ENCODE assay signal across 20 cellular contexts in the genomic region with DNA sequence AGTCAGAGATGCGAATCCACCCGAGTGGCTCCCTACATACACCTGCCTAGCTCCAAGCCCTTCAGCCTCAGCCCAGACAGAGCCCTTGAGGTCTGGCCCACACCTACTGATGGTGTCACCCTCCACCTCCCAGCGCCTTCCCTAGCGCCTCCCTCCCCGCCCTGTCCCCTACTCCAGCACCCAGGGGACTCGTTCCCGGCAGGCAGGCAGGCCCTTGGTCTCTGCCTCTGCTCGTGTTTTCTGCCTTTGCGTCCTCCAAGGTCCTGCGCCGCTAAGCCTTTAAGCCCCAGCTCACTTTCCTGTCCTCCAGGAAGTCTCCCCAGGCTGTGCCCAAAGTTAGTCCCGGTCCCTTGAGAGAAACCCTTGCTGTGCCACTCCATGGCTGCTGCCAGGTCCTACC.
"Had no signal": no experiment of that assay in that cellular context is flagged by ENCODE, and none has a peak within 500 bp of the region (broad histone marks: within the 10 kb centered on the region; RNA-seq: fewer than 3 reads in every experiment).

No MANE protein-coding gene starts in this region.

- H3K4me3 ChIP-seq: ascending aorta, esophagus muscularis mucosa, neural progenitor cell, psoas muscle had no signal

- H3K27me3 ChIP-seq: ascending aorta, esophagus muscularis mucosa, neural progenitor cell had no signal

- H3K9me3 Mint-ChIP-seq: activated CD4-positive, alpha-beta memory T cell treated with anti-CD3 and anti-CD28 coated beads, Interleukin-2, amount 10 ng/mL, durations not matched to agents 7 days and 5 days; immature natural killer cell; naive thymus-derived CD4-positive, alpha-beta T cell; T-helper 2 cell treated with Interferon-gamma antibody and Interleukin-4, amounts not matched to agents 5 μg/mL and 100 μg/mL, for 36 hours; type B pancreatic cell had no signal

- H3K4me1 Mint-ChIP-seq: activated CD4-positive, alpha-beta T cell treated with anti-CD3 and anti-CD28 coated beads for 36 hours; activated CD8-positive, alpha-beta memory T cell treated with anti-CD3 and anti-CD28 coated beads, Interleukin-2, amount 10 ng/mL, durations not matched to agents 7 days and 5 days; immature natural killer cell had no signal

- ATAC-seq: activated CD4-positive, alpha-beta T cell treated with anti-CD3 and anti-CD28 coated beads for 36 hours; activated CD8-positive, alpha-beta memory T cell treated with anti-CD3 and anti-CD28 coated beads, Interleukin-2, amount 10 ng/mL, durations not matched to agents 7 days and 5 days; naive thymus-derived CD4-positive, alpha-beta T cell; psoas muscle; right cardiac atrium; WTC11 had no signal

- H3K9me3 ChIP-seq: ascending aorta, esophagus muscularis mucosa, psoas muscle had no signal

- H3K36me3 Mint-ChIP-seq: immature natural killer cell had no signal

- H3K27ac Mint-ChIP-seq: activated CD4-positive, alpha-beta memory T cell treated with anti-CD3 and anti-CD28 coated beads, Interleukin-2, amount 10 ng/mL, durations not matched to agents 7 days and 5 days; activated CD4-positive, alpha-beta T cell treated with anti-CD3 and anti-CD28 coated beads for 36 hours; activated CD8-positive, alpha-beta memory T cell treated with anti-CD3 and anti-CD28 coated beads, Interleukin-2, amount 10 ng/mL, durations not matched to agents 7 days and 5 days; immature natural killer cell; neural progenitor cell; T-helper 2 cell treated with Interferon-gamma antibody and Interleukin-4, amounts not matched to agents 5 μg/mL and 100 μg/mL, for 36 hours; type B pancreatic cell; WTC11 had no signal

- DNase-seq: activated CD4-positive, alpha-beta memory T cell treated with anti-CD3 and anti-CD28 coated beads, Interleukin-2, amount 10 ng/mL, durations not matched to agents 7 days and 5 days; activated CD4-positive, alpha-beta T cell treated with anti-CD3 and anti-CD28 coated beads for 36 hours; activated CD8-positive, alpha-beta memory T cell treated with anti-CD3 and anti-CD28 coated beads, Interleukin-2, amount 10 ng/mL, durations not matched to agents 7 days and 5 days; activated naive CD4-positive, alpha-beta T cell; cortex of kidney; effector CD8-positive, alpha-beta T cell; immature natural killer cell; kidney glomerular epithelial cell; mesendoderm; naive thymus-derived CD4-positive, alpha-beta T cell; psoas muscle; right cardiac atrium; stimulated activated CD4-positive, alpha-beta T cell treated with anti-CD3 and anti-CD28 coated beads, Interleukin-2, amount 100 ng/mL, for 24 hours; stimulated activated naive CD4-positive, alpha-beta T cell treated with Interleukin-2 at 50 U/mL for 16 hours had no signal

- H3K36me3 ChIP-seq: neural progenitor cell had no signal

- H3K27me3 Mint-ChIP-seq: activated CD4-positive, alpha-beta memory T cell treated with anti-CD3 and anti-CD28 coated beads, Interleukin-2, amount 10 ng/mL, durations not matched to agents 7 days and 5 days; activated CD4-positive, alpha-beta T cell treated with anti-CD3 and anti-CD28 coated beads for 36 hours; activated CD8-positive, alpha-beta memory T cell treated with anti-CD3 and anti-CD28 coated beads, Interleukin-2, amount 10 ng/mL, durations not matched to agents 7 days and 5 days; naive thymus-derived CD4-positive, alpha-beta T cell; type B pancreatic cell had no signal

- H3K4me3 Mint-ChIP-seq: activated CD4-positive, alpha-beta memory T cell treated with anti-CD3 and anti-CD28 coated beads, Interleukin-2, amount 10 ng/mL, durations not matched to agents 7 days and 5 days; activated CD4-positive, alpha-beta T cell treated with anti-CD3 and anti-CD28 coated beads for 36 hours; activated CD8-positive, alpha-beta memory T cell treated with anti-CD3 and anti-CD28 coated beads, Interleukin-2, amount 10 ng/mL, durations not matched to agents 7 days and 5 days; immature natural killer cell; naive thymus-derived CD4-positive, alpha-beta T cell; neural progenitor cell; T-helper 2 cell treated with Interferon-gamma antibody and Interleukin-4, amounts not matched to agents 5 μg/mL and 100 μg/mL, for 36 hours; type B pancreatic cell; WTC11 had no signal

- H3K27ac ChIP-seq: ascending aorta, esophagus muscularis mucosa, neural progenitor cell, psoas muscle had no signal
